Comparison of ENCODE assay signal across 1 cellular context in the genomic region with DNA sequence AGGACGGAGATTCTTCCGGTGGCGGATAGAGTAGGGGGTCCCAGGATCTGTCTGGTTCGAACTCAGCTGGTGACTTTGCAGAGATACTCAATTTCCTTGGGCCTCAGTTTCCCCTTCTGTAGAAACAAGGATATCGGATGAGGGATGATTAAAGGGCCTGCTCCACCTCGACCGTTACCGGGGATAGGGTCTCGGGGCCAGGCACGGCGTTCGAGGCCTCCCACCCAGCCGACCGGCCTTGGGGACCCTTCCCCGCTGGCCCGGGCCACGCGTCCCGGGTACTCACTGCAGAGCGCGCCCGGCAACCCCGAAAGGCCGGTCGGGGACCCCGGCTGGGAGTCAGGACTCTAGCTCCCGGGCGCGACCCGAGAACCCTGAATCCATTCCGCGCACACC.
TF ChIP-seq lines count a peak whose summit lies in the region.

No MANE protein-coding gene starts in this region.

TF ChIP-seq in H1, 55 proteins besides CTCF, POLR2A, EP300 and RAD21:
- TF ChIP-seq YY1 (IDR thresholded peaks at IDR 0.05; ENCODE audit: low read depth, low read length) (no peak), NRF1 (IDR thresholded peaks at IDR 0.05; ENCODE audit: low read depth, low read length) (no peak), BCL11A (IDR thresholded peaks at IDR 0.05; ENCODE audit: low read depth in 2 of 2, low read length in 2 of 2) (no peak), SP4 (IDR thresholded peaks at IDR 0.05; ENCODE audit: low read length) (no peak), TAF1 (IDR thresholded peaks at IDR 0.05; ENCODE audit: low read depth, low read length) (no peak), HDAC6 (IDR thresholded peaks at IDR 0.05; ENCODE audit: low read depth, low read length) (no peak), TAF7 (optimal IDR thresholded peaks at IDR 0.05; ENCODE audit: borderline replicate concordance, low read depth, low read length) (peak; percentile 16), TCF12 (IDR thresholded peaks at IDR 0.05; ENCODE audit: low read depth, low read length) (no peak), SRF (IDR thresholded peaks at IDR 0.05; ENCODE audit: low read depth, low read length) (no peak), ZNF274 (IDR thresholded peaks at IDR 0.05; ENCODE audit: borderline replicate concordance, extremely low read depth, low read length) (no peak), POLR2AphosphoS5 (IDR thresholded peaks at IDR 0.05; ENCODE audit: low read depth, low read length) (no peak), CREB1 (IDR thresholded peaks at IDR 0.05) (no peak), BRCA1 (IDR thresholded peaks at IDR 0.05; ENCODE audit: low read depth, low read length) (no peak), CEBPB (IDR thresholded peaks at IDR 0.05; ENCODE audit: low read depth, low read length) (no peak), JUND (IDR thresholded peaks at IDR 0.05; ENCODE audit: low read length) (no peak), SIRT6 (IDR thresholded peaks at IDR 0.05; ENCODE audit: low read length) (no peak), POU5F1 (IDR thresholded peaks at IDR 0.05; ENCODE audit: low read depth, low read length) (no peak), PHF8 (conservative IDR thresholded peaks at IDR 0.05; ENCODE audit: low read depth, low read length) (peak; percentile 73), SAP30 (IDR thresholded peaks at IDR 0.05; ENCODE audit: insufficient read depth, insufficient replicate concordance, low read length) (no peak), MAFK (IDR thresholded peaks at IDR 0.05; ENCODE audit: low read depth, low read length) (no peak), KDM1A (IDR thresholded peaks at IDR 0.05; ENCODE audit: borderline replicate concordance, low read length) (no peak), CHD1 (IDR thresholded peaks at IDR 0.05; ENCODE audit: low read depth, low read length) (no peak), KDM4A (IDR thresholded peaks at IDR 0.05; ENCODE audit: low read depth, low read length, severe bottlenecking) (no peak), TBP (IDR thresholded peaks at IDR 0.05; ENCODE audit: low read depth, low read length) (no peak), TEAD4 (IDR thresholded peaks at IDR 0.05; ENCODE audit: low read depth, low read length) (no peak), CBX8 (IDR thresholded peaks at IDR 0.05; ENCODE audit: borderline replicate concordance, low read depth, low read length) (no peak), CBX5 (IDR thresholded peaks at IDR 0.05; ENCODE audit: low read depth, low read length) (no peak), EGR1 (IDR thresholded peaks at IDR 0.05; ENCODE audit: borderline replicate concordance, low read depth, low read length) (0 out of 2 replicates have a peak, but pooled peaks have one; percentile 20), SIN3A (conservative IDR thresholded peaks at IDR 0.05 in 1 of 2, IDR thresholded peaks at IDR 0.05 in 1 of 2; ENCODE audit: low read depth in 1 of 2, low read length in 2 of 2) (peak in 1 of 2 experiments; percentile 34; a peak in 1 of 4 replicates)
- TF ChIP-seq, protein P1, sequence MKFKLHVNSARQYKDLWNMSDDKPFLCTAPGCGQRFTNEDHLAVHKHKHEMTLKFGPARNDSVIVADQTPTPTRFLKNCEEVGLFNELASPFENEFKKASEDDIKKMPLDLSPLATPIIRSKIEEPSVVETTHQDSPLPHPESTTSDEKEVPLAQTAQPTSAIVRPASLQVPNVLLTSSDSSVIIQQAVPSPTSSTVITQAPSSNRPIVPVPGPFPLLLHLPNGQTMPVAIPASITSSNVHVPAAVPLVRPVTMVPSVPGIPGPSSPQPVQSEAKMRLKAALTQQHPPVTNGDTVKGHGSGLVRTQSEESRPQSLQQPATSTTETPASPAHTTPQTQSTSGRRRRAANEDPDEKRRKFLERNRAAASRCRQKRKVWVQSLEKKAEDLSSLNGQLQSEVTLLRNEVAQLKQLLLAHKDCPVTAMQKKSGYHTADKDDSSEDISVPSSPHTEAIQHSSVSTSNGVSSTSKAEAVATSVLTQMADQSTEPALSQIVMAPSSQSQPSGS (IDR thresholded peaks at IDR 0.05; ENCODE audit: low read length): no peak
- TF ChIP-seq, protein P2, sequence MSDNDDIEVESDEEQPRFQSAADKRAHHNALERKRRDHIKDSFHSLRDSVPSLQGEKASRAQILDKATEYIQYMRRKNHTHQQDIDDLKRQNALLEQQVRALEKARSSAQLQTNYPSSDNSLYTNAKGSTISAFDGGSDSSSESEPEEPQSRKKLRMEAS (IDR thresholded peaks at IDR 0.05): no peak
- TF ChIP-seq, protein P3, sequence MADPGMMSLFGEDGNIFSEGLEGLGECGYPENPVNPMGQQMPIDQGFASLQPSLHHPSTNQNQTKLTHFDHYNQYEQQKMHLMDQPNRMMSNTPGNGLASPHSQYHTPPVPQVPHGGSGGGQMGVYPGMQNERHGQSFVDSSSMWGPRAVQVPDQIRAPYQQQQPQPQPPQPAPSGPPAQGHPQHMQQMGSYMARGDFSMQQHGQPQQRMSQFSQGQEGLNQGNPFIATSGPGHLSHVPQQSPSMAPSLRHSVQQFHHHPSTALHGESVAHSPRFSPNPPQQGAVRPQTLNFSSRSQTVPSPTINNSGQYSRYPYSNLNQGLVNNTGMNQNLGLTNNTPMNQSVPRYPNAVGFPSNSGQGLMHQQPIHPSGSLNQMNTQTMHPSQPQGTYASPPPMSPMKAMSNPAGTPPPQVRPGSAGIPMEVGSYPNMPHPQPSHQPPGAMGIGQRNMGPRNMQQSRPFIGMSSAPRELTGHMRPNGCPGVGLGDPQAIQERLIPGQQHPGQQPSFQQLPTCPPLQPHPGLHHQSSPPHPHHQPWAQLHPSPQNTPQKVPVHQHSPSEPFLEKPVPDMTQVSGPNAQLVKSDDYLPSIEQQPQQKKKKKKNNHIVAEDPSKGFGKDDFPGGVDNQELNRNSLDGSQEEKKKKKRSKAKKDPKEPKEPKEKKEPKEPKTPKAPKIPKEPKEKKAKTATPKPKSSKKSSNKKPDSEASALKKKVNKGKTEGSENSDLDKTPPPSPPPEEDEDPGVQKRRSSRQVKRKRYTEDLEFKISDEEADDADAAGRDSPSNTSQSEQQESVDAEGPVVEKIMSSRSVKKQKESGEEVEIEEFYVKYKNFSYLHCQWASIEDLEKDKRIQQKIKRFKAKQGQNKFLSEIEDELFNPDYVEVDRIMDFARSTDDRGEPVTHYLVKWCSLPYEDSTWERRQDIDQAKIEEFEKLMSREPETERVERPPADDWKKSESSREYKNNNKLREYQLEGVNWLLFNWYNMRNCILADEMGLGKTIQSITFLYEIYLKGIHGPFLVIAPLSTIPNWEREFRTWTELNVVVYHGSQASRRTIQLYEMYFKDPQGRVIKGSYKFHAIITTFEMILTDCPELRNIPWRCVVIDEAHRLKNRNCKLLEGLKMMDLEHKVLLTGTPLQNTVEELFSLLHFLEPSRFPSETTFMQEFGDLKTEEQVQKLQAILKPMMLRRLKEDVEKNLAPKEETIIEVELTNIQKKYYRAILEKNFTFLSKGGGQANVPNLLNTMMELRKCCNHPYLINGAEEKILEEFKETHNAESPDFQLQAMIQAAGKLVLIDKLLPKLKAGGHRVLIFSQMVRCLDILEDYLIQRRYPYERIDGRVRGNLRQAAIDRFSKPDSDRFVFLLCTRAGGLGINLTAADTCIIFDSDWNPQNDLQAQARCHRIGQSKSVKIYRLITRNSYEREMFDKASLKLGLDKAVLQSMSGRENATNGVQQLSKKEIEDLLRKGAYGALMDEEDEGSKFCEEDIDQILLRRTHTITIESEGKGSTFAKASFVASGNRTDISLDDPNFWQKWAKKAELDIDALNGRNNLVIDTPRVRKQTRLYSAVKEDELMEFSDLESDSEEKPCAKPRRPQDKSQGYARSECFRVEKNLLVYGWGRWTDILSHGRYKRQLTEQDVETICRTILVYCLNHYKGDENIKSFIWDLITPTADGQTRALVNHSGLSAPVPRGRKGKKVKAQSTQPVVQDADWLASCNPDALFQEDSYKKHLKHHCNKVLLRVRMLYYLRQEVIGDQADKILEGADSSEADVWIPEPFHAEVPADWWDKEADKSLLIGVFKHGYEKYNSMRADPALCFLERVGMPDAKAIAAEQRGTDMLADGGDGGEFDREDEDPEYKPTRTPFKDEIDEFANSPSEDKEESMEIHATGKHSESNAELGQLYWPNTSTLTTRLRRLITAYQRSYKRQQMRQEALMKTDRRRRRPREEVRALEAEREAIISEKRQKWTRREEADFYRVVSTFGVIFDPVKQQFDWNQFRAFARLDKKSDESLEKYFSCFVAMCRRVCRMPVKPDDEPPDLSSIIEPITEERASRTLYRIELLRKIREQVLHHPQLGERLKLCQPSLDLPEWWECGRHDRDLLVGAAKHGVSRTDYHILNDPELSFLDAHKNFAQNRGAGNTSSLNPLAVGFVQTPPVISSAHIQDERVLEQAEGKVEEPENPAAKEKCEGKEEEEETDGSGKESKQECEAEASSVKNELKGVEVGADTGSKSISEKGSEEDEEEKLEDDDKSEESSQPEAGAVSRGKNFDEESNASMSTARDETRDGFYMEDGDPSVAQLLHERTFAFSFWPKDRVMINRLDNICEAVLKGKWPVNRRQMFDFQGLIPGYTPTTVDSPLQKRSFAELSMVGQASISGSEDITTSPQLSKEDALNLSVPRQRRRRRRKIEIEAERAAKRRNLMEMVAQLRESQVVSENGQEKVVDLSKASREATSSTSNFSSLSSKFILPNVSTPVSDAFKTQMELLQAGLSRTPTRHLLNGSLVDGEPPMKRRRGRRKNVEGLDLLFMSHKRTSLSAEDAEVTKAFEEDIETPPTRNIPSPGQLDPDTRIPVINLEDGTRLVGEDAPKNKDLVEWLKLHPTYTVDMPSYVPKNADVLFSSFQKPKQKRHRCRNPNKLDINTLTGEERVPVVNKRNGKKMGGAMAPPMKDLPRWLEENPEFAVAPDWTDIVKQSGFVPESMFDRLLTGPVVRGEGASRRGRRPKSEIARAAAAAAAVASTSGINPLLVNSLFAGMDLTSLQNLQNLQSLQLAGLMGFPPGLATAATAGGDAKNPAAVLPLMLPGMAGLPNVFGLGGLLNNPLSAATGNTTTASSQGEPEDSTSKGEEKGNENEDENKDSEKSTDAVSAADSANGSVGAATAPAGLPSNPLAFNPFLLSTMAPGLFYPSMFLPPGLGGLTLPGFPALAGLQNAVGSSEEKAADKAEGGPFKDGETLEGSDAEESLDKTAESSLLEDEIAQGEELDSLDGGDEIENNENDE (IDR thresholded peaks at IDR 0.05; ENCODE audit: insufficient replicate concordance, low read length): no peak
- TF ChIP-seq, protein P4, sequence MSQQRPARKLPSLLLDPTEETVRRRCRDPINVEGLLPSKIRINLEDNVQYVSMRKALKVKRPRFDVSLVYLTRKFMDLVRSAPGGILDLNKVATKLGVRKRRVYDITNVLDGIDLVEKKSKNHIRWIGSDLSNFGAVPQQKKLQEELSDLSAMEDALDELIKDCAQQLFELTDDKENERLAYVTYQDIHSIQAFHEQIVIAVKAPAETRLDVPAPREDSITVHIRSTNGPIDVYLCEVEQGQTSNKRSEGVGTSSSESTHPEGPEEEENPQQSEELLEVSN (IDR thresholded peaks at IDR 0.05): no peak
- TF ChIP-seq, protein P5, sequence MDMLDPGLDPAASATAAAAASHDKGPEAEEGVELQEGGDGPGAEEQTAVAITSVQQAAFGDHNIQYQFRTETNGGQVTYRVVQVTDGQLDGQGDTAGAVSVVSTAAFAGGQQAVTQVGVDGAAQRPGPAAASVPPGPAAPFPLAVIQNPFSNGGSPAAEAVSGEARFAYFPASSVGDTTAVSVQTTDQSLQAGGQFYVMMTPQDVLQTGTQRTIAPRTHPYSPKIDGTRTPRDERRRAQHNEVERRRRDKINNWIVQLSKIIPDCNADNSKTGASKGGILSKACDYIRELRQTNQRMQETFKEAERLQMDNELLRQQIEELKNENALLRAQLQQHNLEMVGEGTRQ (IDR thresholded peaks at IDR 0.05; ENCODE audit: low read length): no peak
